In the genomic region with DNA sequence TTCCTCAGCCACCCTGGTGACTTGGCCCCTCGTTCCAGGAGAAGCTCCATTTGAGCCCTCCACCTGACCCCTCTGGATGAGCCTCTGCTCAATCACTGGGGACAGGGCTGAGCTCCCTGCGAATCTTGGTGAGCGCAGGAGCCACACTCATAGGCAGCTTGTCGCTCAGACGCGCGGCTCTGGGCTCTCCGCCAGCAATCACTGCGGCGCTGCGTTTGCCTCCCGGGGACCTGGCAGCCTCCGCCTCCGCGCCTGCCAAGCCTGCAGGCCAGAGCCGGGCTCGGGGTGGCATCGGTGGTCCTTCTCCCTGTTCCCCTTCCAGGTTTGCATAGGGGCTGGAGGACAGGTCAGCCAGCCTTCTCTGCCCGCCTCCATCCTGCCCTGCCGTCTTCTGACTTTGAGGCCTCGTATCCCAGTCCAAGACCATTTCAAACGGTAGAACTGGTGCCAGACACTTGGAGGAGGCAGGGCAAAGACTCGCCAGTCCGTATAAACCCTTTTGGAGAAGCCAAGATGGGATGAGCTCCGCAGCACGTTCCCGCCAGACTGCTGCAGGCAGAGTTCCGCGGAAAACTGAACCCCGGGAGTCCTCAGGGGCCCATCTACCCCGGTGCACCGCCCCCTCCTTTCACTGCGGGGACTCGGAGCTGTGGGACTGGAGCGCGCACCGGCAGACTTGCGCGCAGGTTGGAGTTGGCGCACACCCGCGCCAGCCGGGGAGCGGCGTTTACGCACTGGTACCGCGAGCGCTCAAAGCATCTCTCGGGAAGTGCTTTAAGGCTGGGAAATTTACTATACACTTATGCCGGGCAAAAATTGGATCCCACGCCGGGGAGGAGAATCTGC, we compare ENCODE assay signal across 1 cellular context.
TF ChIP-seq lines count a peak whose summit lies in the region.

No MANE protein-coding gene starts in this region.

TF ChIP-seq in endothelial cell of umbilical vein, 7 proteins besides CTCF, POLR2A, EP300 and RAD21 (continued from another document):
- TF ChIP-seq FOS (IDR thresholded peaks at IDR 0.05; ENCODE audit: borderline replicate concordance, insufficient read depth, low read length) = no peak
